ENCODE assay signal across 27 cellular contexts in the genomic region with DNA sequence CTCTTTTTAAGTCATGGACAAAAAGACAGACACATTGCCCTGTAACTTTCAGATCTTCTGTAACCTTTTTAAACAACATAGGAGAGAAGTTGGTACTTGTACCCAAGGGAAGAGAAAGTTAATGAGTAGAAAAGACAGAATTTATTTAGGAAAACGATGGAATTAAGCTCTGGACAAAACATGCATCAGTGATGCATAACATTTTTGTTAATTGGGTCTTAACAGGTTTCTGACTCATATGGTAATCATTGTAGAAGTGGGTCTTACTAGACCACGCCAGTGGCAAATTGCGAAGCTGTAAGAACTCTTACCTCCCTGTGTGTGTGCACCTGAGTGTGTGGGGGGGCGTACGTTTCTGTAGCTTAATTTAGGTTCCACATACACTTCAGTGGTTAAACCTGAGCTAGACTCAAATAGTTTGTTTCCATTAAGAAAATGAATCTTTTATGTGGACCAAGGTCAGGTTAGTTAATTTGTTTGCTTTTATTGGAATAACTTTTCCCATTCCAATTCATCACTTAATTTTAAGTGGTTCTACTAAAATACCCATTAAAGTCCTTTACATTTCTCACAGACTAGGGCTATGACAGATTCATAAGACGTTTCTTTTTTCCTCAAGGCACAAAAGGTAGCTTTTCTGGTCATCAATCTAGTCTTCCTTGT.
"Had no signal": no experiment of that assay in that cellular context is flagged by ENCODE, and none has a peak within 500 bp of the region (broad histone marks: within the 10 kb centered on the region; RNA-seq: fewer than 3 reads in every experiment).

No MANE protein-coding gene starts in this region.

- DNase-seq: activated CD4-positive, alpha-beta memory T cell treated with anti-CD3 and anti-CD28 coated beads, Interleukin-2, amount 10 ng/mL, durations not matched to agents 7 days and 5 days; activated CD4-positive, alpha-beta T cell treated with anti-CD3 and anti-CD28 coated beads, Interleukin-2, amount 50 U/mL, for 1 hour; activated CD4-positive, CD25-positive, alpha-beta regulatory T cell; activated gamma-delta T cell; activated naive CD4-positive, alpha-beta T cell treated with anti-CD3 and anti-CD28 coated beads for 36 hours; activated T-cell treated with anti-CD3 and anti-CD28 coated beads for 4 hours; activated T-cell treated with anti-CD3 and anti-CD28 coated beads, Interleukin-2, amount 50 U/mL, for 48 hours; amygdala; caudate nucleus; Kasumi-1; NCI-H1048; NCI-H1417 treated with DMSO at 0.1 percent for 48 hours; NCI-H1694; NCI-H2029; NCI-H2107; NCI-H446; NCI-H524; NCI-H774; NK-92 treated with Interleukin-12 subunit alpha and Interleukin-12 subunit beta, amount 100 ng/mL, for 24 hours; OCI-M1; RPMI8226; T-helper 1 cell had no signal

- ATAC-seq: activated T-helper 17 cell treated with anti-CD3 and anti-CD28 coated beads, Interleukin-2, amount 50 U/mL, for 72 hours; K562; Panc1; Right ventricle myocardium inferior had no signal

- H3K4me3 ChIP-seq: K562, SK-N-MC had no signal
